ENCODE assay signal across 17 cellular contexts in the genomic region with DNA sequence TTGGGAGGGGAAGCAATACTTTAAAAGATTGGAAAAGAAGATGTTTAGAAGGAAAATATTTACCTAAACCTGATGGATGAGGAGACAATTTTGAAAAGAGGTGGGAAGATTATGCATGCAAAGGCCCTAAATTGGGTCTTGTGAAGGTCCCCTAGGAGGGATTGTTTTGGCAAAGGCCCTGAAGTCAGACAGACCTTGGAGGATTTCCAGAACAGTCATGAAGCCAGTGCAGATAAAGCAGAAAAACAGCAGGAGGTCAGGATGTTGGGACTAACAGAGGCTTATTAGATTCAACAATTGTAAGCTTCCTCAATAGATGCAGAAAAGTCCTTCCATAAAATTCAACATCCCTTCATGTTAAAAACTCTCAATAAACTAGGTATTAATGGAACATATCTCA.
DNase-seq lines count a peak whose midpoint lies in the region; ATAC-seq and TF ChIP-seq lines count a peak whose summit lies in the region.
"Had no signal": no experiment of that assay in that cellular context is flagged by ENCODE, and none has a peak within 500 bp of the region (broad histone marks: within the 10 kb centered on the region; RNA-seq: fewer than 3 reads in every experiment).

No MANE protein-coding gene starts in this region.

- no peak for TF ChIP-seq CTCF in heart left ventricle (IDR thresholded peaks at IDR 0.05)
- TF ChIP-seq CTCF in choroid plexus epithelial cell (conservative IDR thresholded peaks at IDR 0.05; ENCODE audit: low read depth, low read length), result no peak

- peak in 3 of 5 donors; percentile 19 to 37 (median 23) for DNase-seq in heart left ventricle
- no peak for DNase-seq in right cardiac atrium
- DNase-seq in NCI-H345 treated with DMSO at 0.1 percent for 48 hours (lab: John Stamatoyannopoulos, UW; ENCODE audit: unreplicated experiment), result peak; percentile 39
- peak; percentile 57 for DNase-seq in choroid plexus epithelial cell (ENCODE audit: low read depth)
- no peak for DNase-seq in stimulated activated naive CD8-positive, alpha-beta T cell treated with anti-CD3 and anti-CD28 coated beads, Interleukin-15, amount 100 ng/mL, for 72 hours
- no peak for DNase-seq in NCI-H510A treated with DMSO at 0.1 percent for 48 hours (lab: John Stamatoyannopoulos, UW)
- DNase-seq: ACHN; CD4-positive, alpha-beta T cell; DMS79 treated with DMSO at 0.1 percent for 48 hours; GM23248; KBM-7; NCI-H1105; NCI-H187 treated with DMSO at 0.1 percent for 48 hours; NCI-H526; SHP77 had no signal

- H3K27me3 Mint-ChIP-seq in stimulated activated naive CD8-positive, alpha-beta T cell treated with anti-CD3 and anti-CD28 coated beads, Interleukin-15, amount 100 ng/mL, for 72 hours, result no peaks in the 10 kb centered on the region
- H3K27me3 Mint-ChIP-seq: CD4-positive, alpha-beta T cell had no signal

- intact Hi-C loops in heart left ventricle (cut with DNase I), result no loop called here
- intact Hi-C loops in right cardiac atrium (cut with DNase I), result no loop called here

- H3K36me3 ChIP-seq in heart left ventricle, result no peaks in the 10 kb centered on the region

- H3K4me3 ChIP-seq in heart left ventricle, result no peak overlapping the region
- no peak overlapping the region for H3K4me3 ChIP-seq in right cardiac atrium (ENCODE audit: low read length)
- H3K4me3 ChIP-seq in choroid plexus epithelial cell (ENCODE audit: low read depth, low read length), result no peak overlapping the region
- H3K4me3 ChIP-seq: GM23248 had no signal

- H3K9me3 ChIP-seq in heart left ventricle, result peaks cover 0 to 9% (median 0%) of the 10 kb centered on the region in 12 donors
- peaks cover 1% of the 10 kb centered on the region for H3K9me3 ChIP-seq in right cardiac atrium (ENCODE audit: control insufficient read depth, low read length)

- H3K4me1 Mint-ChIP-seq in stimulated activated naive CD8-positive, alpha-beta T cell treated with anti-CD3 and anti-CD28 coated beads, Interleukin-15, amount 100 ng/mL, for 72 hours, result no peaks in the 10 kb centered on the region

- no peak for TF ChIP-seq POLR2A in heart left ventricle (IDR thresholded peaks at IDR 0.05)

- H3K9me3 Mint-ChIP-seq in stimulated activated naive CD8-positive, alpha-beta T cell treated with anti-CD3 and anti-CD28 coated beads, Interleukin-15, amount 100 ng/mL, for 72 hours, result peaks cover 23 to 28% of the 10 kb centered on the region in 2 donors

- H3K4me1 ChIP-seq in heart left ventricle (peaks cover 0 to 11% (median 2%) of the 10 kb centered on the region in 12 donors), right cardiac atrium (ENCODE audit: control insufficient read depth, insufficient read depth, low read length) (no peaks in the 10 kb centered on the region)

- no peak overlapping the region for H3K4me3 Mint-ChIP-seq in stimulated activated naive CD8-positive, alpha-beta T cell treated with anti-CD3 and anti-CD28 coated beads, Interleukin-15, amount 100 ng/mL, for 72 hours
- H3K4me3 Mint-ChIP-seq: CD4-positive, alpha-beta T cell had no signal

- ATAC-seq in heart left ventricle, result peak in 3 of 4 donors; percentile 55 to 77 (median 60)
- no peak for ATAC-seq in right cardiac atrium
- no peak for ATAC-seq in stimulated activated naive CD8-positive, alpha-beta T cell treated with anti-CD3 and anti-CD28 coated beads, Interleukin-15, amount 100 ng/mL, for 72 hours
- no peak for ATAC-seq in GM18907 (IDR thresholded peaks at IDR 0.05; ENCODE audit: unreplicated experiment)
- ATAC-seq: Panc1 had no signal

- no peak overlapping the region for H3K27ac Mint-ChIP-seq in stimulated activated naive CD8-positive, alpha-beta T cell treated with anti-CD3 and anti-CD28 coated beads, Interleukin-15, amount 100 ng/mL, for 72 hours
- H3K27ac Mint-ChIP-seq: CD4-positive, alpha-beta T cell had no signal

- peak overlapping the region in 5 of 12 donors; percentile 10 to 64 (median 15) for H3K27ac ChIP-seq in heart left ventricle
- H3K27ac ChIP-seq in right cardiac atrium (ENCODE audit: low read length), result no peak overlapping the region
- H3K27ac ChIP-seq: GM23248 had no signal

- H3K27me3 ChIP-seq in heart left ventricle (no peaks in the 10 kb centered on the region), right cardiac atrium (ENCODE audit: control insufficient read depth, insufficient read depth) (no peaks in the 10 kb centered on the region)

Comparison
In these comparisons a context has a peak if more than half of its experiments do, and no peak if none do; other contexts are left out.
1. ATAC-seq: peak in heart left ventricle (3 of 4); none in right cardiac atrium (0 of 2), stimulated activated naive CD8-positive, alpha-beta T cell treated with anti-CD3 and anti-CD28 coated beads, Interleukin-15, amount 100 ng/mL, for 72 hours (single experiment) and GM18907 (single experiment).
2. DNase-seq: peak in heart left ventricle (3 of 5), NCI-H345 treated with DMSO at 0.1 percent for 48 hours (single experiment) and choroid plexus epithelial cell (single experiment); none in right cardiac atrium (0 of 3), stimulated activated naive CD8-positive, alpha-beta T cell treated with anti-CD3 and anti-CD28 coated beads, Interleukin-15, amount 100 ng/mL, for 72 hours (0 of 2) and NCI-H510A treated with DMSO at 0.1 percent for 48 hours (single experiment).